In the genomic region with DNA sequence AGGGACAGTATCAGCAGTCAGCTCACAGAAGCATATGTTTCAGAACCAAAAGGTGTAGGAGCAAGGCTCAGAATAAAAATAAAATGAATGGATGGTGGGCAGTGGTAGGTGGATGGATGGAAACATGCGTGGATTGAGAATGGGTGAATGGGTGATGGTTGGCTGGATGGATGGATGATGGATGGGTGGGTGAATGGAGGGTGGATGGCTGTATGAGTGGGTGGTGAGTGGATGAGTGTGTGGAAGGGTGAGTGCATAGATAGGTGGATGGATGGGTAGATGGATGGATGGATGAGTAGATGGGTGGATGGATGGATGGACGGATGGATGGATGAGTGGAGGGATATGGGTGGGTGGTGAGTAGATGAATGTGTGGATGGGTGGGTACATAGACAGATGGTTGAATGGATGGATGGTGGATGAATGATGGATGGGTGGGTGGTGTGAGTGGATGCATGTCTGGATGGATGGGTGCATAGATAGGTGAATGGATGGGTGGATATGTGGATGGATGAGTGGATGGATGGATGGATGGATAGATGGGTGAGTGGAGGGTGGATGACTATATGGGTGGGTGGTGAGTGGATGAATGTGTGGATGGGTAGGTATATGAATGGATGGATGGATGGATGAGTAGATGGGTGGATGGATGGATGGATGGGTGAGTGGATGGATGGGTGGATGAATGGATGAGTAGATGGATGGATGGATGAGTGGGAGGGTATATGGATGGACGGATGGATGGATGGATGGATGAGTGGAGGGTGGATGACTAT, we compare ENCODE assay signal across 1 cellular context.
TF ChIP-seq lines count a peak whose summit lies in the region.

No MANE protein-coding gene starts in this region.

TF ChIP-seq in H1, 55 proteins besides CTCF, POLR2A, EP300 and RAD21:
- TF ChIP-seq KDM5A (IDR thresholded peaks at IDR 0.05; ENCODE audit: low read length) (no peak), SRF (IDR thresholded peaks at IDR 0.05; ENCODE audit: low read depth, low read length) (no peak), KDM1A (IDR thresholded peaks at IDR 0.05; ENCODE audit: borderline replicate concordance, low read length) (no peak), RXRA (IDR thresholded peaks at IDR 0.05; ENCODE audit: insufficient read depth, low read depth, low read length) (no peak), TAF7 (optimal IDR thresholded peaks at IDR 0.05; ENCODE audit: borderline replicate concordance, low read depth, low read length) (no peak), NRF1 (IDR thresholded peaks at IDR 0.05; ENCODE audit: low read depth, low read length) (no peak), SP1 (IDR thresholded peaks at IDR 0.05; ENCODE audit: low read depth, low read length) (no peak), SP4 (IDR thresholded peaks at IDR 0.05; ENCODE audit: low read length) (no peak)
- TF ChIP-seq, protein P1, sequence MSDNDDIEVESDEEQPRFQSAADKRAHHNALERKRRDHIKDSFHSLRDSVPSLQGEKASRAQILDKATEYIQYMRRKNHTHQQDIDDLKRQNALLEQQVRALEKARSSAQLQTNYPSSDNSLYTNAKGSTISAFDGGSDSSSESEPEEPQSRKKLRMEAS (IDR thresholded peaks at IDR 0.05): no peak
